In the genomic region with DNA sequence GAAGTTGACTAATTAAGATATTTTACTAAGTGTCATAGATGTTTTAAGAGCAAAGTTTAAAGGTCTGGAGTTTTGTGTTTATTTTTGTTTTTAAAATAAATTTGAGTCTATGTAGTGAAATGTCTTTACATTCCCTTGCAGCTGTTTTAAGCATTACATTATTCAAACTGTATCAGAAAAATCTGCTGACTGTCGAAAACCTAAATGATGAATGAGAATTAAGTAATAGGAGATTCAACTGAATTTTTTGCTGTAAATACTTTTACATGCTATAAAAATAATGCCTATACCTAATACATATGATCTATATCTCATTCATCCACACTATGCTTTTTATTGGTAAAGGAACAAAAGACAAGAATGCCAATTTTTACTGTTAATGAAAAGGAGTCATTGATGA, we compare ENCODE assay signal across 30 cellular contexts.
"Had no signal": no experiment of that assay in that cellular context is flagged by ENCODE, and none has a peak within 500 bp of the region (broad histone marks: within the 10 kb centered on the region; RNA-seq: fewer than 3 reads in every experiment).

No MANE protein-coding gene starts in this region.

- H3K4me1 ChIP-seq: body of pancreas, breast epithelium had no signal

- H3K36me3 ChIP-seq: adrenal gland, brain microvascular endothelial cell, breast epithelium had no signal

- H3K9me3 ChIP-seq: adrenal gland, body of pancreas, breast epithelium had no signal

- FAIRE-seq: astrocyte, TTC549 had no signal

- H3K4me3 ChIP-seq: adrenal gland, body of pancreas, breast epithelium had no signal

- H3K27ac ChIP-seq: adrenal gland, body of pancreas, brain microvascular endothelial cell, breast epithelium, VCaP had no signal

- DNase-seq: activated B cell treated with CpG ODN at 0.5 μM for 24 hours; activated CD4-positive, alpha-beta memory T cell treated with anti-CD3 and anti-CD28 coated beads, Interleukin-2, amount 10 ng/mL, durations not matched to agents 7 days and 5 days; activated CD4-positive, alpha-beta T cell treated with anti-CD3 and anti-CD28 coated beads for 4 hours; activated CD4-positive, alpha-beta T cell treated with anti-CD3 and anti-CD28 coated beads, Interleukin-2, amount 10 ng/mL, durations not matched to agents 7 days and 5 days; activated CD4-positive, alpha-beta T cell treated with anti-CD3 and anti-CD28 coated beads, Interleukin-2, amount 50 U/mL, for 48 hours; activated CD4-positive, CD25-positive, alpha-beta regulatory T cell treated with anti-CD3 and anti-CD28 coated beads, Interleukin-2, amount 50 U/mL, for 72 hours; activated CD8-positive, alpha-beta memory T cell treated with anti-CD3 and anti-CD28 coated beads for 24 hours; activated CD8-positive, alpha-beta memory T cell treated with anti-CD3 and anti-CD28 coated beads, Interleukin-2, amount 10 ng/mL, durations not matched to agents 7 days and 5 days; activated CD8-positive, alpha-beta memory T cell treated with anti-CD3 and anti-CD28 coated beads, Interleukin-2, amount 50 U/mL, for 48 hours; activated CD8-positive, alpha-beta T cell treated with anti-CD3 and anti-CD28 coated beads, Interleukin-2, amount 10 ng/mL, durations not matched to agents 7 days and 5 days; activated effector memory CD4-positive, alpha-beta T cell treated with Interleukin-2 at 50 U/mL for 16 hours; activated gamma-delta T cell; activated naive CD4-positive, alpha-beta T cell treated with anti-CD3 and anti-CD28 coated beads, Interleukin-2, amount 10 ng/mL, durations not matched to agents 7 days and 5 days; activated naive CD4-positive, alpha-beta T cell treated with Interleukin-2 at 50 U/mL for 16 hours; activated naive CD8-positive, alpha-beta T cell treated with anti-CD3 and anti-CD28 coated beads, Interleukin-2, amount 10 ng/mL, durations not matched to agents 7 days and 5 days; activated T-cell treated with anti-CD3 and anti-CD28 coated beads, Interleukin-2, amount 50 U/mL, for 24 hours; activated T-cell treated with anti-CD3 and anti-CD28 coated beads, Interleukin-2, amount 50 U/mL, for 48 hours; adrenal gland; amniotic stem cell; aorta; body of pancreas; brain microvascular endothelial cell; central memory CD4-positive, alpha-beta T cell; T-helper 1 cell; T-helper 2 cell; T-helper 9 cell had no signal

- H3K27me3 ChIP-seq: adrenal gland, body of pancreas, brain microvascular endothelial cell, breast epithelium had no signal

- ATAC-seq: activated CD8-positive, alpha-beta memory T cell treated with anti-CD3 and anti-CD28 coated beads, Interleukin-2, amount 10 ng/mL, durations not matched to agents 7 days and 5 days; activated CD8-positive, alpha-beta T cell treated with anti-CD3 and anti-CD28 coated beads, Interleukin-2, amount 10 ng/mL, durations not matched to agents 7 days and 5 days; body of pancreas had no signal
